In the genomic region with DNA sequence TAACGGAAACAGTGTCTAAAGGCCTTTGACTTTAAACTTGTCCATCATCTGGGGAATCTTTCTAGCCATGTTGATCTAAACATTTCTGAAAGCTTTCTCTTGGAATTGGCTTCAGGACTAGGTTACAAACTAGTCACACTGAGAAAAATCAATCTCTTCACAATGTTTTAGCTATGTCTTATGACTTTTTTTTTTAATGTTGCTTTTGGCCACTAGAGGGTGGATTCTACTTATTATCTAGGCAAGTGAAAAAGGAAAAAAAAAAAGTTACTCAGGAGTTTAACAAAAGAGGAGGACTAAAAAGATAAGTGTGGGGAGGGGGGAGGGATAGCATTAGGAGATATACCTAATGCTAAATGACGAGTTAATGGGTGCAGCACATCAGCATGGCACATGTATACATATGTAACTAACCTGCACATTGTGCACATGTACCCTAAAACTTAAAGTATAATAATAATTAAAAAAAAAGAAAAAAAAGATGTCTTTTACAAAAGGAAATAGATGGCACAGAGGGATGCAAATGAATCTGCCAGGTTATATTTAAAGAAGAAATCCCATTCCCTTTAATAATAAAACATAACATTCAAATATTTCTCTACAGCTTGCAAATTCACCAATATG, we compare ENCODE assay signal across 8 cellular contexts.
DNase-seq lines count a peak whose midpoint lies in the region; TF ChIP-seq lines count a peak whose summit lies in the region.

No MANE protein-coding gene starts in this region.

- no peaks in the 10 kb centered on the region for H3K36me3 Mint-ChIP-seq in nephron (ENCODE audit: low read depth)

- H3K4me3 Mint-ChIP-seq in nephron = no peak overlapping the region

- no peaks in the 10 kb centered on the region for H3K27me3 Mint-ChIP-seq in nephron (ENCODE audit: low read depth)

- peaks cover 21% of the 10 kb centered on the region for H3K4me1 Mint-ChIP-seq in nephron

- no peaks in the 10 kb centered on the region for H3K9me3 Mint-ChIP-seq in nephron

- no peak overlapping the region for H3K27ac ChIP-seq in coronary artery

- H3K27ac Mint-ChIP-seq in nephron = peak overlapping the region in 1 of 3 experiments; percentile 57

- TF ChIP-seq CTCF in coronary artery (IDR thresholded peaks at IDR 0.05) (peak; percentile 29), nephron (IDR thresholded peaks at IDR 0.05; ENCODE audit: unreplicated experiment in 3 of 3) (peak; percentile 49 to 61 (median 55))

- DNase-seq in NCI-H2107 treated with DMSO at 0.1 percent for 48 hours (lab: John Stamatoyannopoulos, UW; ENCODE audit: unreplicated experiment) (peak; percentile 44), NCI-H2107 (lab: John Stamatoyannopoulos, UW) (no peak), NCI-H2196 treated with DMSO at 0.1 percent for 48 hours (lab: John Stamatoyannopoulos, UW; ENCODE audit: unreplicated experiment) (peak; percentile 2), coronary artery (ENCODE audit: low spot score) (no peak), GOT3 (lab: John Stamatoyannopoulos, UW) (no peak), islet precursor cell (no peak)
- DNase-seq in stimulated activated CD8-positive, alpha-beta memory T cell treated with anti-CD3 and anti-CD28 coated beads, Interleukin-4, amount 100 ng/mL, for 48 hours = no peak

- no peak overlapping the region for H3K4me3 ChIP-seq in coronary artery

Comparison
In these comparisons a context has a peak if more than half of its experiments do, and no peak if none do; other contexts are left out.
1. DNase-seq: peak in NCI-H2107 treated with DMSO at 0.1 percent for 48 hours (single experiment) and NCI-H2196 treated with DMSO at 0.1 percent for 48 hours (single experiment); none in NCI-H2107 (single experiment), coronary artery (single experiment), GOT3 (single experiment), islet precursor cell (single experiment) and stimulated activated CD8-positive, alpha-beta memory T cell treated with anti-CD3 and anti-CD28 coated beads, Interleukin-4, amount 100 ng/mL, for 48 hours (single experiment).